In the genomic region with DNA sequence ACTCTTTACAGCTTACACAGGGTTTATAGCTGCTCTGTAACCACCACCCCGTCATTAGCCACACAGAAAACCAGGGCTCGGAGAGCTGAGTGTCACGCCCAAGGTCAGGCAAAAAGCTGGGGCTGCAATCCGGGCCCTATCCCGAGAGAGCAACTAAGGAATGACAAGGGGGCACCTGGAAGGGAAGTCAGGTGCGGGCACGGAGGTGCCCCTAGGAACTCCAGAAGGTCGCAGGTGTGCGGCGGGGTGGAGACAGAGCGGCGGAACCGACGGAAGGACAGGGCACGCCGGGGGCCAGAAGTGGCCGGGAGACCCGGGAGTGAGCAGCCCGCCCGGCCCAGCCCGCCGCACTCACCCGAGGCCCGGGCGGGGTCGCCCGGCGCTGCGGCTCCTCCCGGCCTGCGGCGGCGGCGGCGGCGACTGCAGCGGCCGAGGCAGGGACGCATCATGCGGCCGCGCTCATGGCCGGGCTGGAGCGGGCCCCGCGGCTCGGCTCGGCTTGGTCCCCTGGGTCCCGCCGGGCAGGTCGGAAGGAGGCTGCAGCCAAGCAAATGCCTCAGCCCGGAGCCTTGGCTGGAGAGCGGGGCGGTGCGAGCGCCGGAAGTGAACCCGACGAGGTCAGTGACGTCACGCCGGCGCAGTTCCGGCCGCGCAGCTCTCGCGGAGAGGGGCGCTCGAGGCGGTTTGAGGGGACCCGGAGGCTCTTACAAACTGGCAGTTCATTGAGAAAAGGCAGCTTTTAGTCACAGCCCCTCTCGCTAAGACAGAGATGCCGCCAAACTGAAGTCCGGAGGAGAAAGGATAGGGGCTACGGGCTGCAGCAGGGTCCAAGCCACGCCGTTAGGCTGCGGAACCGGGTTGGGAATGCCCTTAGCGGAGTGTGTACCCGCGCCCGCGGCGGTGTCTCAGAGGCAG, we compare ENCODE assay signal across 8 cellular contexts. TPM values are rescaled to one million over a fixed set of nuclear protein-coding genes. Genes with fewer than 3 reads are reported as not detected.
A peak's percentile ranks its signal among the peaks of the same experiment; 100 is the strongest.
DNase-seq lines count a peak whose midpoint lies in the region; ATAC-seq and TF ChIP-seq lines count a peak whose summit lies in the region.

A gene with protein sequence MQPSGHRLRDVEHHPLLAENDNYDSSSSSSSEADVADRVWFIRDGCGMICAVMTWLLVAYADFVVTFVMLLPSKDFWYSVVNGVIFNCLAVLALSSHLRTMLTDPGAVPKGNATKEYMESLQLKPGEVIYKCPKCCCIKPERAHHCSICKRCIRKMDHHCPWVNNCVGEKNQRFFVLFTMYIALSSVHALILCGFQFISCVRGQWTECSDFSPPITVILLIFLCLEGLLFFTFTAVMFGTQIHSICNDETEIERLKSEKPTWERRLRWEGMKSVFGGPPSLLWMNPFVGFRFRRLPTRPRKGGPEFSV (minus strand): TSS at position 605 of the 915 bp plus-strand sequence. CDS start 20,917 bp downstream, outside the sequence.

- WGBS in adrenal gland, 4 donors = 0 to 1% (median 0%) methylated on average over 29 to 84 of the region's 86 CpGs
- WGBS in heart right ventricle, 2 donors = 0% methylated on average over 82 to 86 of the region's 86 CpGs
- under 1% methylated on average over 59 of the region's 86 CpGs for WGBS in prostate gland

- H3K4me3 Mint-ChIP-seq in HFFc6 = peak within 1 kb of the TSS; percentile 99

- peaks cover 46% of the 10 kb centered on the region for H3K4me1 Mint-ChIP-seq in HFFc6 (ENCODE audit: low read depth)

- no peaks in the 10 kb centered on the region for H3K36me3 ChIP-seq in adrenal gland (replicated peaks in 1 of 2)
- H3K36me3 ChIP-seq in heart right ventricle = peaks cover 0 to under 1% (median 0%) of the 10 kb centered on the region in 9 donors
- H3K36me3 ChIP-seq in prostate gland = no peaks in the 10 kb centered on the region

- TF ChIP-seq POLR2A in GM10847 (IDR thresholded peaks at IDR 0.05; ENCODE audit: extremely low read depth, insufficient read length) = peak; percentile 77
- peak in 1 of 2 donors; percentile 78 for TF ChIP-seq POLR2A in adrenal gland (IDR thresholded peaks at IDR 0.05)
- peak; percentile 88 for TF ChIP-seq POLR2A in prostate gland (IDR thresholded peaks at IDR 0.05)

- peak within 1 kb of the TSS; percentile 68 to 98 (median 82) for H3K4me3 ChIP-seq in adrenal gland
- H3K4me3 ChIP-seq in heart right ventricle = peak within 1 kb of the TSS; percentile 65 to 98 (median 86)
- H3K4me3 ChIP-seq in prostate gland = peak within 1 kb of the TSS; percentile 71 to 85

- no peak for TF ChIP-seq CTCF in HFFc6 (IDR thresholded peaks at IDR 0.05)
- TF ChIP-seq CTCF in adrenal gland (IDR thresholded peaks at IDR 0.05) = peak in 2 of 6 experiments; percentile 10 to 24
- TF ChIP-seq CTCF in heart right ventricle (IDR thresholded peaks at IDR 0.05) = peak in 3 of 9 donors; percentile 6 to 24 (median 13)
- peak in 2 of 4 experiments; percentile 14 to 36 for TF ChIP-seq CTCF in prostate gland (IDR thresholded peaks at IDR 0.05)

- DNase-seq in HFFc6 = peak; percentile 76
- DNase-seq in NCI-H1048 (lab: John Stamatoyannopoulos, UW) = peak; percentile 27
- DNase-seq in T-helper 1 cell = peak; percentile 67 to 87 (median 81)
- DNase-seq in adrenal gland = peak; percentile 89 to 92 (median 90)
- peak; percentile 88 to 91 for DNase-seq in heart right ventricle
- DNase-seq in prostate gland (ENCODE audit: low spot score) = peak; percentile 82
- DNase-seq in ureter (ENCODE audit: low spot score) = peak; percentile 91

- peaks cover 17 to 37% of the 10 kb centered on the region in 2 donors for H3K4me1 ChIP-seq in adrenal gland (replicated peaks in 1 of 2)
- peaks cover 0 to 73% (median 35%) of the 10 kb centered on the region in 9 donors for H3K4me1 ChIP-seq in heart right ventricle
- H3K4me1 ChIP-seq in prostate gland (replicated peaks) = peaks cover 6% of the 10 kb centered on the region

- peak within 1 kb of the TSS; percentile 97 to 99 (median 99) for H3K27ac ChIP-seq in adrenal gland
- H3K27ac ChIP-seq in heart right ventricle = peak within 1 kb of the TSS; percentile 89 to 99 (median 98)
- peak within 1 kb of the TSS; percentile 96 to 98 for H3K27ac ChIP-seq in prostate gland

- no peaks in the 10 kb centered on the region for H3K9me3 Mint-ChIP-seq in HFFc6

- H3K27me3 ChIP-seq in adrenal gland (no peaks in the 10 kb centered on the region), heart right ventricle (no peaks in the 10 kb centered on the region), prostate gland (replicated peaks; ENCODE audit: insufficient read depth) (no peaks in the 10 kb centered on the region)

- intact Hi-C loops in adrenal gland (cut with DNase I) = no loop called here
- intact Hi-C loops in heart right ventricle (cut with DNase I) = loop anchor here in 3 of 10 donors (2.0 to 10.0 kb wide), 3 partner anchors 16 to 76 kb away; partner anchors contain the start of gene KIAA0513 (in 1 of the 3)
- intact Hi-C loops in prostate gland (cut with DNase I) = no loop called here

- ATAC-seq in heart right ventricle = peak; percentile 94 to 98 (median 96)

- H3K9me3 ChIP-seq in adrenal gland (replicated peaks in 1 of 3) (no peaks in the 10 kb centered on the region), heart right ventricle (no peaks in the 10 kb centered on the region), prostate gland (no peaks in the 10 kb centered on the region)

- peaks cover 21% of the 10 kb centered on the region for H3K36me3 Mint-ChIP-seq in HFFc6 (ENCODE audit: low read depth)

- H3K27ac Mint-ChIP-seq in HFFc6 = peak within 1 kb of the TSS; percentile 100

- H3K27me3 Mint-ChIP-seq in HFFc6 (ENCODE audit: insufficient read depth) = peaks cover 2% of the 10 kb centered on the region

RNA-seq across cellular contexts. Expression of the gene that starts here (rescaled TPM):
- total RNA-seq in HFFc6 (2021; fragmentation: NEBNext Ultra II Directional; extraction: Animal tissue kit (Norgen Biotek cat#: 25700)) = 10 to 100 TPM; 73.9 to 90.4 (median 78.1) TPM
- total RNA-seq in adrenal gland (10 to 100 TPM; 39.7 to 74.6 (median 47.2) TPM), heart right ventricle (10 to 100 TPM; 36.2 to 55.5 (median 43.2) TPM), prostate gland (10 to 100 TPM; 64.6 TPM), ureter (50.5 TPM)
- polyA plus RNA-seq in adrenal gland (10 to 100 TPM; 22.5 to 34.8 (median 24.4) TPM), heart right ventricle (10 to 100 TPM; 15.1 to 16.6 TPM)

Comparison
In these comparisons a context has a peak if more than half of its experiments do, and no peak if none do; other contexts are left out.
1. Peak in every context shown above with its lines: DNase-seq, ATAC-seq, H3K4me3 ChIP-seq and H3K27ac ChIP-seq.
2. DNase-seq: peak in every context shown above with its lines; median percentile 91 in ureter; 90 in adrenal gland; 90 in heart right ventricle; 82 in prostate gland; 81 in T-helper 1 cell; 76 in HFFc6; 27 in NCI-H1048.